In the genomic region with DNA sequence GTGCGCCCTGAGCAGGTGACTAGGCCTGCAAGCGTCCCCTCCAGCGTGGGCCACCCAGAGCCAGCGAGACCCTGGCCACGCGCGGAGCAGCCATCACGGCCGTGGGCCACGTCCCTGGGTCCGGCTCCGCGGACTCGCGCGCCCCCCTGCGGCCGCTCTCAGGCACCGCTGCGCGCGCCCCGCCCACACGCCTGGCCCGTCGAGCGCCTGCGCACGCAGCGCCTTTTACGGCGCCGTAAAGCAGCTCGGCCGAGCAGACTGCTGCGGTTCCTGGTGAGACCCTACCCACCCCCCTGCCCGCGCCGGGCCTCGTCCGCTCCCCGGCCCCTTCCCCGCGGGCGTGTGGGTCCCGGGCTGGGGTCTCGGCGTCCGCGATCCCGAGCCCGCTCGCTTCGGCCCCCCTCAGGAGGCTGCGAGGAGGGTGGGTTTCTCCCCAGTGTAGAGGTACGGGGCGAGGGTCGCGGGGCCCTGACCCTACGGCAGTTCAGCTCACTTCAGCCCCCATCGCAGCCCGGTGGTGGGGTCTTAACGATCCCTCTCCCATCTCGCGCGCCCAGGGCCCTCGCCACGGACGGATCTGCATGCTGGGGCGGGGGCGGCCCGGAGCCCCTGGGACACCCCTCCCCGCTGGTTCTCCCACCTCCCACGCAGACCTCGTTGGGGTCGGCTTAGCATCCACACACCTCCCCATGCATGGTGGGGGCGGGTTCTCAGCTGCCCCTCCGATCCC, we compare ENCODE assay signal across 8 cellular contexts. TPM values are rescaled to one million over a fixed set of nuclear protein-coding genes. Genes with fewer than 3 reads are reported as not detected.
DNase-seq lines count a peak whose midpoint lies in the region; ATAC-seq lines count a peak whose summit lies in the region.

A gene (plus strand): TSS at position 228 of the 730 bp plus-strand sequence. CDS start 1,421 bp downstream, outside the sequence.

- peaks cover 6% of the 10 kb centered on the region for H3K27me3 Mint-ChIP-seq in activated naive CD4-positive, alpha-beta T cell treated with anti-CD3 and anti-CD28 coated beads, Interleukin-2, amount 50 U/mL, for 24 hours

- peak within 1 kb of the TSS; percentile 97 for H3K4me3 ChIP-seq in MG63

- peak within 1 kb of the TSS; percentile 93 for H3K27ac Mint-ChIP-seq in activated naive CD4-positive, alpha-beta T cell treated with anti-CD3 and anti-CD28 coated beads, Interleukin-2, amount 50 U/mL, for 24 hours

- H3K27ac ChIP-seq in substantia nigra (ENCODE audit: low read depth, low read length, poor library complexity, severe bottlenecking) = peak within 1 kb of the TSS; percentile 88

- no peaks in the 10 kb centered on the region for H3K36me3 Mint-ChIP-seq in activated naive CD4-positive, alpha-beta T cell treated with anti-CD3 and anti-CD28 coated beads, Interleukin-2, amount 50 U/mL, for 24 hours

- H3K9me3 ChIP-seq in MG63 = no peaks in the 10 kb centered on the region

- peak; percentile 44 for ATAC-seq in GM21360 (IDR thresholded peaks at IDR 0.05; ENCODE audit: unreplicated experiment)

- no peaks in the 10 kb centered on the region for H3K9me3 Mint-ChIP-seq in activated naive CD4-positive, alpha-beta T cell treated with anti-CD3 and anti-CD28 coated beads, Interleukin-2, amount 50 U/mL, for 24 hours

- H3K36me3 ChIP-seq in MG63 = peaks cover 20% of the 10 kb centered on the region

- H3K27me3 ChIP-seq in MG63 = peaks cover 45% of the 10 kb centered on the region

- DNase-seq in COLO668 (lab: John Stamatoyannopoulos, UW; ENCODE audit: unreplicated experiment) (peak; percentile 90), MG63 (peak; percentile 90), SKM-1 (lab: John Stamatoyannopoulos, UW; ENCODE audit: unreplicated experiment) (peak; percentile 61), globus pallidus (ENCODE audit: low spot score) (peak; percentile 75), occipital lobe (lab: John Stamatoyannopoulos, UW) (peak; percentile 79), substantia nigra (lab: John Stamatoyannopoulos, UW) (peak; percentile 12 to 92 (median 76))

- H3K4me1 Mint-ChIP-seq in activated naive CD4-positive, alpha-beta T cell treated with anti-CD3 and anti-CD28 coated beads, Interleukin-2, amount 50 U/mL, for 24 hours = peaks cover 52% of the 10 kb centered on the region

- H3K4me3 Mint-ChIP-seq in activated naive CD4-positive, alpha-beta T cell treated with anti-CD3 and anti-CD28 coated beads, Interleukin-2, amount 50 U/mL, for 24 hours = peak within 1 kb of the TSS; percentile 90

RNA-seq across cellular contexts. Expression of the gene that starts here (rescaled TPM):
- total RNA-seq in MG63 (2014; rRNA removed; shearing (Covaris generic); ENCODE audit: low replicate concordance) = 159 and 202 TPM in 2 replicates
- 16.7 TPM for total RNA-seq in occipital lobe

Comparison
In these comparisons a context has a peak if more than half of its experiments do, and no peak if none do; other contexts are left out.
1. Peak in every context shown above with its lines: DNase-seq, ATAC-seq, H3K4me3 ChIP-seq and H3K27ac ChIP-seq.